Comparison of ENCODE assay signal across 9 cellular contexts in the genomic region with DNA sequence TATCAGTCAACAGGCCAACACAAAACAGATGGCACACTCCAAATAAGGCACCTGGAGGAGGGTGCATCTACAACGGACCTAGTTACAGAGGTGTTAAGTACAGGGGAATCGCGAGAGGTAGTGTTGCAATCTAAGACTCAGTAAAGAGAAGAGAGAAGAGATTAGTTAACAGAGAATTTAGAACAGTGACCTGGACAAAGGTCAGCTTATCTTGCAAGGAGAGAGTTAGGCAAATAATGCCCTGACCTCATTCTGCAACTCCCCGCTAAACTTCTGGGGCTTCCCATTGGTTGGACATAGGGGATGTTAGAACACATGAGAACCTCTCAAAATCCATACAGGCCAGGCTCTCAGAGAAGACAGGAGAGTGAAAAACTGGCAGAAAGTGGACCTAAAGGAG.
"Had no signal": no experiment of that assay in that cellular context is flagged by ENCODE, and none has a peak within 500 bp of the region (broad histone marks: within the 10 kb centered on the region; RNA-seq: fewer than 3 reads in every experiment).

No MANE protein-coding gene starts in this region.

- H2AFZ ChIP-seq: GM23248 had no signal

- H3K9ac ChIP-seq: GM23248 had no signal

- H3K4me1 ChIP-seq: HAP-1 had no signal

- H3K27ac ChIP-seq: GM23248, HL-60 had no signal

- H3K36me3 ChIP-seq: HAP-1 had no signal

- H3K4me3 ChIP-seq: GM23248, HAP-1 had no signal

- H3K9me3 ChIP-seq: HAP-1 had no signal

- DNase-seq: GM23248, GOT3, H7, HFFc6, IMR-90, KBM-7 had no signal

- ATAC-seq: HCT116 had no signal
